In the genomic region with DNA sequence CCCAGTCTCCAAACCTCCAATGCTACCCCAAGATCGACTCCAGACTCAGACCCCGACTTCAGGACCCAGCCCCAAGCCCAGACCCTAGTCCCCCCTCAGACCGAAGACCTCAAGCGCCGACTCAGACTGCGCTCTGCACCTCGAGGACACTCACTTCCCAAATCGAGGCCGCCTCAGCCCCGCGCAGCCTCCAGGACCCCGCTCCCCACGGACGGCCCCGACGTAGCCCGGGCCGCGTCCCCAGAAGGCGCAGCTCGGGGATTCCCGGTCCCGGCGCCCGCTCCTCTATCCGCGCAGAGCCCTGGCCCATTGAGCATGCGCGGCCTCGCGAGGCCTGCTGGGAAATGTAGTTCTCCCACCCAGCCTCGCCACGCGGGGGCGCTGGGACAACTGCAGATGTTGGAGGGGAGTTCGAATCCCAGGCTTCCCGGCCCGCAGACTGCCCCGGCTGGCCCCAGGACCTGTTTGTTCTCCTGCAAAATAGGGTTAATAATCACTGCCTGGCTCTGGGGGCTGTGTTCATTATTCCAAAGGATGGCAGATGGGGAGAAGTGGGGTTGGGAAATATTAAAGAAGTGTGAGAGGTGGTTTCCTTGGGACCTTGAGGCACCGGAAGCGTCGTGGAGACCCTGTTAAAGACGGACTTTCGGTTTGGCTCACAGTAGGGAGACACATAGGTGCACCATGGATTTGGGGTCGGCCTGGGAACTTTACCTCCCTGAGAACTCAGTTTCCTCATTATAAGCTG, we compare ENCODE assay signal across 1 cellular context.
TF ChIP-seq lines count a peak whose summit lies in the region.

Gene APBA3, minus strand, starts transcription at position 311 of the 748 bp plus-strand sequence. CDS start 1,428 bp downstream, outside the sequence.

TF ChIP-seq in K562, 482 proteins besides CTCF, POLR2A, EP300 and RAD21 (continued from another document and continues in another):
- TF ChIP-seq, protein P1, sequence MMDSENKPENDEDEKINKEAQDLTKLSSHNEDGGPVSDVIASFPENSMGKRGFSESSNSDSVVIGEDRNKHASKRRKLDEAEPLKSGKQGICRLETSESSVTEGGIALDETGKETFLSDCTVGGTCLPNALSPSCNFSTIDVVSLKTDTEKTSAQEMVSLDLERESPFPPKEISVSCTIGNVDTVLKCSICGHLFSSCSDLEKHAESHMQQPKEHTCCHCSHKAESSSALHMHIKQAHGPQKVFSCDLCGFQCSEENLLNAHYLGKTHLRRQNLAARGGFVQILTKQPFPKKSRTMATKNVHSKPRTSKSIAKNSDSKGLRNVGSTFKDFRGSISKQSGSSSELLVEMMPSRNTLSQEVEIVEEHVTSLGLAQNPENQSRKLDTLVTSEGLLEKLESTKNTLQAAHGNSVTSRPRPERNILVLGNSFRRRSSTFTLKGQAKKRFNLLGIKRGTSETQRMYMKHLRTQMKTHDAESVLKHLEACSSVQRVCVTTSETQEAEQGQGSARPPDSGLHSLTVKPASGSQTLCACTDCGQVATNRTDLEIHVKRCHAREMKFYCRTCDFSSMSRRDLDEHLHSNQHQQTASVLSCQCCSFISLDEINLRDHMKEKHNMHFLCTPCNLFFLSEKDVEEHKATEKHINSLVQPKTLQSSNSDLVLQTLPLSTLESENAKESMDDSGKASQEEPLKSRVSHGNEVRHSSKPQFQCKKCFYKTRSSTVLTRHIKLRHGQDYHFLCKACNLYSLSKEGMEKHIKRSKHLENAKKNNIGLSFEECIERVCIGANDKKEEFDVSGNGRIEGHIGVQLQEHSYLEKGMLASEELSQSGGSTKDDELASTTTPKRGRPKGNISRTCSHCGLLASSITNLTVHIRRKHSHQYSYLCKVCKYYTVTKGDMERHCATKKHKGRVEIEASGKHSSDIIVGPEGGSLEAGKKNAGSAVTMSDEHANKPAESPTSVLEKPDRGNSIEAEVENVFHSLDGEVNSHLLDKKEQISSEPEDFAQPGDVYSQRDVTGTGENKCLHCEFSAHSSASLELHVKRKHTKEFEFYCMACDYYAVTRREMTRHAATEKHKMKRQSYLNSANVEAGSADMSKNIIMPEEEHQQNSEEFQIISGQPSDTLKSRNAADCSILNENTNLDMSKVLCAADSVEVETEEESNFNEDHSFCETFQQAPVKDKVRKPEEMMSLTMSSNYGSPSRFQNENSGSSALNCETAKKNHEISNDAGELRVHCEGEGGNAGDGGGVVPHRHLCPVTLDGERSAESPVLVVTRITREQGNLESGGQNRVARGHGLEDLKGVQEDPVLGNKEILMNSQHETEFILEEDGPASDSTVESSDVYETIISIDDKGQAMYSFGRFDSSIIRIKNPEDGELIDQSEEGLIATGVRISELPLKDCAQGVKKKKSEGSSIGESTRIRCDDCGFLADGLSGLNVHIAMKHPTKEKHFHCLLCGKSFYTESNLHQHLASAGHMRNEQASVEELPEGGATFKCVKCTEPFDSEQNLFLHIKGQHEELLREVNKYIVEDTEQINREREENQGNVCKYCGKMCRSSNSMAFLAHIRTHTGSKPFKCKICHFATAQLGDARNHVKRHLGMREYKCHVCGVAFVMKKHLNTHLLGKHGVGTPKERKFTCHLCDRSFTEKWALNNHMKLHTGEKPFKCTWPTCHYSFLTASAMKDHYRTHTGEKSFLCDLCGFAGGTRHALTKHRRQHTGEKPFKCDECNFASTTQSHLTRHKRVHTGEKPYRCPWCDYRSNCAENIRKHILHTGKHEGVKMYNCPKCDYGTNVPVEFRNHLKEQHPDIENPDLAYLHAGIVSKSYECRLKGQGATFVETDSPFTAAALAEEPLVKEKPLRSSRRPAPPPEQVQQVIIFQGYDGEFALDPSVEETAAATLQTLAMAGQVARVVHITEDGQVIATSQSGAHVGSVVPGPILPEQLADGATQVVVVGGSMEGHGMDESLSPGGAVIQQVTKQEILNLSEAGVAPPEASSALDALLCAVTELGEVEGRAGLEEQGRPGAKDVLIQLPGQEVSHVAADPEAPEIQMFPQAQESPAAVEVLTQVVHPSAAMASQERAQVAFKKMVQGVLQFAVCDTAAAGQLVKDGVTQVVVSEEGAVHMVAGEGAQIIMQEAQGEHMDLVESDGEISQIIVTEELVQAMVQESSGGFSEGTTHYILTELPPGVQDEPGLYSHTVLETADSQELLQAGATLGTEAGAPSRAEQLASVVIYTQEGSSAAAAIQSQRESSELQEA (IDR thresholded peaks at IDR 0.05; ENCODE audit: low read depth), result no peak
- TF ChIP-seq FOXP1 (CRISPR knock-in tag; IDR thresholded peaks at IDR 0.05) (peak; percentile 68; the same call in 1 of the 2 replicates), NCOA1 (IDR thresholded peaks at IDR 0.05; ENCODE audit: low read depth) (peak; percentile 97), FOSL1 (tag; conservative IDR thresholded peaks at IDR 0.05) (no peak), SMARCA5 (IDR thresholded peaks at IDR 0.05) (0 out of 2 replicates have a peak, but pooled peaks have one; percentile 17), SMAD3 (CRISPR knock-in tag; conservative IDR thresholded peaks at IDR 0.05) (no peak), SIRT6 (IDR thresholded peaks at IDR 0.05; ENCODE audit: low read depth, low read length) (no peak), VEZF1 (CRISPR knock-in tag; IDR thresholded peaks at IDR 0.05) (peak; percentile 67), HNRNPUL1 (IDR thresholded peaks at IDR 0.05; ENCODE audit: low read length) (no peak), ARHGAP35 (IDR thresholded peaks at IDR 0.05; ENCODE audit: partially characterized antibody) (no peak), ZNF77 (CRISPR knock-in tag; IDR thresholded peaks at IDR 0.05) (no peak), JUND (IDR thresholded peaks at IDR 0.05; ENCODE audit: borderline replicate concordance, low read depth, low read length) (peak; percentile 51), JUND (tag; IDR thresholded peaks at IDR 0.05; ENCODE audit: borderline replicate concordance, low read depth, low read length) (peak; percentile 31; the same call in 1 of the 3 replicates), ZNF431 (CRISPR knock-in tag; IDR thresholded peaks at IDR 0.05) (no peak), ZNF707 (CRISPR knock-in tag; conservative IDR thresholded peaks at IDR 0.05) (0 out of 2 replicates have a peak, but pooled peaks have one; percentile 9), ZNF124 (CRISPR knock-in tag; IDR thresholded peaks at IDR 0.05) (no peak), SRF (CRISPR knock-in tag; IDR thresholded peaks at IDR 0.05) (peak in 1 of 2 experiments; percentile 34; a peak in 1 of 4 replicates), POLR3G (IDR thresholded peaks at IDR 0.05; ENCODE audit: extremely low read depth, insufficient read length, insufficient replicate concordance) (no peak), SOX6 (IDR thresholded peaks at IDR 0.05) (peak; percentile 30; the same call in 1 of the 2 replicates), PHF21A (IDR thresholded peaks at IDR 0.05; ENCODE audit: borderline replicate concordance, low read depth) (peak; percentile 78; the same call in 1 of the 2 replicates), U2AF1 (optimal IDR thresholded peaks at IDR 0.05; ENCODE audit: low read depth, low read length) (no peak), SNRNP70 (optimal IDR thresholded peaks at IDR 0.05; ENCODE audit: low read depth, low read length) (no peak), ZC3H4 (CRISPR knock-in tag; IDR thresholded peaks at IDR 0.05; ENCODE audit: borderline replicate concordance) (no peak), ARID4B (CRISPR knock-in tag; IDR thresholded peaks at IDR 0.05) (peak; percentile 75), RBM34 (IDR thresholded peaks at IDR 0.05; ENCODE audit: borderline replicate concordance, insufficient read depth, low read length) (no peak), TFAM (CRISPR knock-in tag; conservative IDR thresholded peaks at IDR 0.05) (no peak), SAP30 (IDR thresholded peaks at IDR 0.05; ENCODE audit: borderline replicate concordance, insufficient read depth, low read depth, low read length, poor library complexity, severe bottlenecking) (no peak), ARID1B (IDR thresholded peaks at IDR 0.05) (peak; percentile 45), NFRKB (IDR thresholded peaks at IDR 0.05; ENCODE audit: low read depth) (0 out of 2 replicates have a peak, but pooled peaks have one; percentile 38)
- TF ChIP-seq, protein P2, sequence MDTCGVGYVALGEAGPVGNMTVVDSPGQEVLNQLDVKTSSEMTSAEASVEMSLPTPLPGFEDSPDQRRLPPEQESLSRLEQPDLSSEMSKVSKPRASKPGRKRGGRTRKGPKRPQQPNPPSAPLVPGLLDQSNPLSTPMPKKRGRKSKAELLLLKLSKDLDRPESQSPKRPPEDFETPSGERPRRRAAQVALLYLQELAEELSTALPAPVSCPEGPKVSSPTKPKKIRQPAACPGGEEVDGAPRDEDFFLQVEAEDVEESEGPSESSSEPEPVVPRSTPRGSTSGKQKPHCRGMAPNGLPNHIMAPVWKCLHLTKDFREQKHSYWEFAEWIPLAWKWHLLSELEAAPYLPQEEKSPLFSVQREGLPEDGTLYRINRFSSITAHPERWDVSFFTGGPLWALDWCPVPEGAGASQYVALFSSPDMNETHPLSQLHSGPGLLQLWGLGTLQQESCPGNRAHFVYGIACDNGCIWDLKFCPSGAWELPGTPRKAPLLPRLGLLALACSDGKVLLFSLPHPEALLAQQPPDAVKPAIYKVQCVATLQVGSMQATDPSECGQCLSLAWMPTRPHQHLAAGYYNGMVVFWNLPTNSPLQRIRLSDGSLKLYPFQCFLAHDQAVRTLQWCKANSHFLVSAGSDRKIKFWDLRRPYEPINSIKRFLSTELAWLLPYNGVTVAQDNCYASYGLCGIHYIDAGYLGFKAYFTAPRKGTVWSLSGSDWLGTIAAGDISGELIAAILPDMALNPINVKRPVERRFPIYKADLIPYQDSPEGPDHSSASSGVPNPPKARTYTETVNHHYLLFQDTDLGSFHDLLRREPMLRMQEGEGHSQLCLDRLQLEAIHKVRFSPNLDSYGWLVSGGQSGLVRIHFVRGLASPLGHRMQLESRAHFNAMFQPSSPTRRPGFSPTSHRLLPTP (IDR thresholded peaks at IDR 0.05; ENCODE audit: borderline replicate concordance, extremely low read depth, insufficient read length), result peak; percentile 95
- TF ChIP-seq, protein P3, sequence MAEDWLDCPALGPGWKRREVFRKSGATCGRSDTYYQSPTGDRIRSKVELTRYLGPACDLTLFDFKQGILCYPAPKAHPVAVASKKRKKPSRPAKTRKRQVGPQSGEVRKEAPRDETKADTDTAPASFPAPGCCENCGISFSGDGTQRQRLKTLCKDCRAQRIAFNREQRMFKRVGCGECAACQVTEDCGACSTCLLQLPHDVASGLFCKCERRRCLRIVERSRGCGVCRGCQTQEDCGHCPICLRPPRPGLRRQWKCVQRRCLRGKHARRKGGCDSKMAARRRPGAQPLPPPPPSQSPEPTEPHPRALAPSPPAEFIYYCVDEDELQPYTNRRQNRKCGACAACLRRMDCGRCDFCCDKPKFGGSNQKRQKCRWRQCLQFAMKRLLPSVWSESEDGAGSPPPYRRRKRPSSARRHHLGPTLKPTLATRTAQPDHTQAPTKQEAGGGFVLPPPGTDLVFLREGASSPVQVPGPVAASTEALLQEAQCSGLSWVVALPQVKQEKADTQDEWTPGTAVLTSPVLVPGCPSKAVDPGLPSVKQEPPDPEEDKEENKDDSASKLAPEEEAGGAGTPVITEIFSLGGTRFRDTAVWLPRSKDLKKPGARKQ (CRISPR knock-in tag; IDR thresholded peaks at IDR 0.05), result no peak
- TF ChIP-seq, protein P4, sequence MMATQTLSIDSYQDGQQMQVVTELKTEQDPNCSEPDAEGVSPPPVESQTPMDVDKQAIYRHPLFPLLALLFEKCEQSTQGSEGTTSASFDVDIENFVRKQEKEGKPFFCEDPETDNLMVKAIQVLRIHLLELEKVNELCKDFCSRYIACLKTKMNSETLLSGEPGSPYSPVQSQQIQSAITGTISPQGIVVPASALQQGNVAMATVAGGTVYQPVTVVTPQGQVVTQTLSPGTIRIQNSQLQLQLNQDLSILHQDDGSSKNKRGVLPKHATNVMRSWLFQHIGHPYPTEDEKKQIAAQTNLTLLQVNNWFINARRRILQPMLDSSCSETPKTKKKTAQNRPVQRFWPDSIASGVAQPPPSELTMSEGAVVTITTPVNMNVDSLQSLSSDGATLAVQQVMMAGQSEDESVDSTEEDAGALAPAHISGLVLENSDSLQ (IDR thresholded peaks at IDR 0.05), result no peak
- TF ChIP-seq, protein P5, sequence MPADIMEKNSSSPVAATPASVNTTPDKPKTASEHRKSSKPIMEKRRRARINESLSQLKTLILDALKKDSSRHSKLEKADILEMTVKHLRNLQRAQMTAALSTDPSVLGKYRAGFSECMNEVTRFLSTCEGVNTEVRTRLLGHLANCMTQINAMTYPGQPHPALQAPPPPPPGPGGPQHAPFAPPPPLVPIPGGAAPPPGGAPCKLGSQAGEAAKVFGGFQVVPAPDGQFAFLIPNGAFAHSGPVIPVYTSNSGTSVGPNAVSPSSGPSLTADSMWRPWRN (IDR thresholded peaks at IDR 0.05; ENCODE audit: low read depth), result 0 out of 2 replicates have a peak, but pooled peaks have one; percentile 21
